In the genomic region with DNA sequence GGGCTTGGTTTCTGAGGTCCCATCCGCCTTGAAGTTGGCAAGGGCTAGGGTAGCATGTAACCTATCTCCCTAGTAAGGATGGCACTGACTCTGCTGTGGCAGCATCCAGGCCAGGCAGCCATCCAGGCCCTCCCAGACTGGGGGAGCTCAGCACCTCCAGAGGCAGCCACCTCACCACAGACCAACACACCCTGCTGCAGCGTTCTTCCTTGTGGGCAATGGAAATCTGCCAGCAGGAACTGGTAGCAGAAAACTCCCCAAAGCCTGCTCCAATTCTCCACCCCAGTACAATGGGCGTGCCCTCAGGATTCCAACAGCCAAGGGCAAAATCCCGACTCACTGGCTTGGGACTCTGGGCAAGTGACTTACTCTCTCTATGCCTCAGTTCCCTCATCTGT, we compare ENCODE assay signal across 9 cellular contexts. TPM values are rescaled to one million over a fixed set of nuclear protein-coding genes. Genes with fewer than 3 reads are reported as not detected.
DNase-seq lines count a peak whose midpoint lies in the region; ATAC-seq, FAIRE-seq and TF ChIP-seq lines count a peak whose summit lies in the region.
"Had no signal": no experiment of that assay in that cellular context is flagged by ENCODE, and none has a peak within 500 bp of the region (broad histone marks: within the 10 kb centered on the region; RNA-seq: fewer than 3 reads in every experiment).

No MANE protein-coding gene starts in this region.

- POLR2A ChIA-PET in K562 (lab: Yijun Ruan, JAX), result interaction anchor here (0.6 to 2.5 kb wide), 3 partner anchors 9 to 103 kb away, joined by 4 to 18 read pairs (median 8); no protein-coding TSS in a partner anchor
- POLR2A ChIA-PET in naive thymus-derived CD4-positive, alpha-beta T cell (lab: Charles Lee), result no interaction called here
- POLR2A ChIA-PET in CD8-positive, alpha-beta memory T cell (lab: Charles Lee), result no interaction called here

- H3K27me3 ChIP-seq in K562 (ENCODE audit: control insufficient read depth in 2 of 2, insufficient read depth in 2 of 2, low read length in 2 of 2), result no peaks in the 10 kb centered on the region
- no peaks in the 10 kb centered on the region for H3K27me3 ChIP-seq in mucosa of rectum (ENCODE audit: control insufficient read depth in 2 of 2, insufficient read depth in 2 of 2, low read length in 2 of 2)
- H3K27me3 ChIP-seq in naive thymus-derived CD4-positive, alpha-beta T cell (ENCODE audit: control insufficient read depth in 2 of 2, insufficient read depth in 2 of 2, low read length in 2 of 2), result no peaks in the 10 kb centered on the region
- no peaks in the 10 kb centered on the region for H3K27me3 ChIP-seq in CD8-positive, alpha-beta memory T cell (ENCODE audit: insufficient read depth, low read length, poor library complexity, severe bottlenecking)

- no peak for TF ChIP-seq CTCF in K562 (IDR thresholded peaks at IDR 0.05 in 2 of 3, conservative IDR thresholded peaks at IDR 0.05 in 1 of 3; ENCODE audit: insufficient read depth in 2 of 3, low read depth in 1 of 3, low read length in 3 of 3)

- no peak for TF ChIP-seq RAD21 in K562 (CRISPR knock-in tag; conservative IDR thresholded peaks at IDR 0.05 in 1 of 2, IDR thresholded peaks at IDR 0.05 in 1 of 2)

- H3K36me3 ChIP-seq in K562 (ENCODE audit: control insufficient read depth, insufficient read depth, low read length) (peaks cover 5% of the 10 kb centered on the region; the same call in 1 of the 3 replicates), mucosa of rectum (ENCODE audit: control insufficient read depth in 2 of 2, insufficient read depth in 2 of 2, low read length in 2 of 2) (no peaks in the 10 kb centered on the region)
- no peaks in the 10 kb centered on the region for H3K36me3 ChIP-seq in naive thymus-derived CD4-positive, alpha-beta T cell (ENCODE audit: control insufficient read depth in 2 of 3, insufficient read depth in 3 of 3, low read length in 3 of 3)
- no peaks in the 10 kb centered on the region for H3K36me3 ChIP-seq in CD8-positive, alpha-beta memory T cell (ENCODE audit: insufficient read depth, low read length)

- peak overlapping the region in 1 of 2 experiments; percentile 86; a peak in 2 of 4 replicates for H3K9ac ChIP-seq in K562 (ENCODE audit: insufficient read depth in 1 of 2, low read depth in 2 of 2, low read length in 2 of 2)
- H3K9ac ChIP-seq in mucosa of rectum (ENCODE audit: low read depth in 1 of 2, low read length in 2 of 2), result peak overlapping the region; percentile 27 to 70

- no peaks in the 10 kb centered on the region for H3K9me3 Mint-ChIP-seq in naive thymus-derived CD4-positive, alpha-beta T cell
- H3K9me3 Mint-ChIP-seq in CD8-positive, alpha-beta memory T cell, result no peaks in the 10 kb centered on the region
- H3K9me3 Mint-ChIP-seq: activated B cell treated with CpG ODN at 0.5 μM for 24 hours had no signal

- no TSS peak for BruUV-seq in K562 (replicated peaks; lab: Mats Ljungman, UMichigan)

- peaks cover 35% of the 10 kb centered on the region for H3K79me2 ChIP-seq in K562 (ENCODE audit: control insufficient read depth, insufficient read depth, low read length)

- TF ChIP-seq POLR2A in K562 (conservative IDR thresholded peaks at IDR 0.05), result no peak

- ATAC-seq in K562 (no peak), HG02840 (IDR thresholded peaks at IDR 0.05; ENCODE audit: low FRiP score, unreplicated experiment) (no peak), HG03521 (IDR thresholded peaks at IDR 0.05; ENCODE audit: unreplicated experiment) (no peak)
- no peak for ATAC-seq in naive thymus-derived CD4-positive, alpha-beta T cell

- intact Hi-C loops in K562 (cut with micrococcal nuclease), result no loop called here
- intact Hi-C loops in naive thymus-derived CD4-positive, alpha-beta T cell (cut with micrococcal nuclease), result no loop called here

- no peak overlapping the region for H3K4me3 Mint-ChIP-seq in naive thymus-derived CD4-positive, alpha-beta T cell
- no peak overlapping the region for H3K4me3 Mint-ChIP-seq in CD8-positive, alpha-beta memory T cell
- H3K4me3 Mint-ChIP-seq: activated B cell treated with CpG ODN at 0.5 μM for 24 hours had no signal

- H3K4me2 ChIP-seq in K562 (ENCODE audit: insufficient read depth, low read length), result no peak overlapping the region

- H3K4me3 ChIP-seq in K562 (no peak overlapping the region), mucosa of rectum (ENCODE audit: low read length in 2 of 2) (peak overlapping the region; percentile 28 to 44)
- H3K4me3 ChIP-seq in naive thymus-derived CD4-positive, alpha-beta T cell (ENCODE audit: low read length), result no peak overlapping the region
- H3K4me3 ChIP-seq in CD8-positive, alpha-beta memory T cell (ENCODE audit: low read length), result no peak overlapping the region

- FAIRE-seq in K562 (lab: Jason Lieb, UNC), result no peak

- no peak for TF ChIP-seq EP300 in K562 (IDR thresholded peaks at IDR 0.05; ENCODE audit: low read length)

- H3K27me3 Mint-ChIP-seq in naive thymus-derived CD4-positive, alpha-beta T cell, result peaks cover 0 to 38% (median 4%) of the 10 kb centered on the region in 5 donors
- peaks cover 0 to 14% of the 10 kb centered on the region in 2 donors for H3K27me3 Mint-ChIP-seq in CD8-positive, alpha-beta memory T cell

- H4K20me1 ChIP-seq in K562 (replicated peaks; ENCODE audit: control insufficient read depth, insufficient read depth, low read length), result peaks cover 11% of the 10 kb centered on the region

- peaks cover 3% of the 10 kb centered on the region for H3K9me1 ChIP-seq in K562 (ENCODE audit: control insufficient read depth, insufficient read depth, low read length)

- no peaks in the 10 kb centered on the region for H3K36me3 Mint-ChIP-seq in naive thymus-derived CD4-positive, alpha-beta T cell
- H3K36me3 Mint-ChIP-seq in CD8-positive, alpha-beta memory T cell, result no peaks in the 10 kb centered on the region

- peaks cover 0 to 11% (median 0%) of the 10 kb centered on the region in 7 donors for H3K4me1 Mint-ChIP-seq in naive thymus-derived CD4-positive, alpha-beta T cell
- H3K4me1 Mint-ChIP-seq in CD8-positive, alpha-beta memory T cell, result peaks cover 0 to 5% (median 4%) of the 10 kb centered on the region in 3 donors
- H3K4me1 Mint-ChIP-seq: activated B cell treated with CpG ODN at 0.5 μM for 24 hours had no signal

- H3K9me3 ChIP-seq in K562 (replicated peaks; ENCODE audit: control insufficient read depth, insufficient read depth, low read depth, low read length), result no peaks in the 10 kb centered on the region
- no peaks in the 10 kb centered on the region for H3K9me3 ChIP-seq in mucosa of rectum (ENCODE audit: control insufficient read depth in 2 of 2, low read length in 2 of 2)
- H3K9me3 ChIP-seq in naive thymus-derived CD4-positive, alpha-beta T cell (ENCODE audit: control insufficient read depth in 2 of 3, low read length in 3 of 3), result no peaks in the 10 kb centered on the region
- no peaks in the 10 kb centered on the region for H3K9me3 ChIP-seq in CD8-positive, alpha-beta memory T cell (ENCODE audit: low read length)

- no peak overlapping the region for H2AFZ ChIP-seq in K562 (ENCODE audit: low read depth, low read length)

- 66% methylated on average over 4 of the region's 4 CpGs for WGBS in K562 (ENCODE audit: insufficient coverage, low coverage, missing lambda C conversion rate)

- CTCF ChIA-PET in K562 (lab: Yijun Ruan, JAX; ENCODE audit: low intra/inter-chr PET ratio), result no interaction called here
- CTCF ChIA-PET in naive thymus-derived CD4-positive, alpha-beta T cell (lab: Charles Lee), result no interaction called here
- CTCF ChIA-PET in CD8-positive, alpha-beta memory T cell (lab: Charles Lee), result no interaction called here

- H3K4me1 ChIP-seq in K562 (replicated peaks in 1 of 2; ENCODE audit: control insufficient read depth in 2 of 2, insufficient read depth in 2 of 2, low read length in 2 of 2) (peaks cover 20 to 34% of the 10 kb centered on the region in 2 experiments), mucosa of rectum (ENCODE audit: control insufficient read depth in 2 of 2, insufficient read depth in 2 of 2, low read length in 2 of 2) (peaks cover 27 to 30% of the 10 kb centered on the region in 2 donors)
- H3K4me1 ChIP-seq in naive thymus-derived CD4-positive, alpha-beta T cell (ENCODE audit: control insufficient read depth in 2 of 2, insufficient read depth in 2 of 2, low read length in 2 of 2), result no peaks in the 10 kb centered on the region
- H3K4me1 ChIP-seq in CD8-positive, alpha-beta memory T cell (ENCODE audit: insufficient read depth, low read length), result no peaks in the 10 kb centered on the region

- no peak overlapping the region for H3K27ac Mint-ChIP-seq in naive thymus-derived CD4-positive, alpha-beta T cell
- peak overlapping the region in 2 of 8 donors; percentile 6 to 73 for H3K27ac Mint-ChIP-seq in CD8-positive, alpha-beta memory T cell
- H3K27ac Mint-ChIP-seq: activated B cell treated with CpG ODN at 0.5 μM for 24 hours had no signal

- DNase-seq in AG08396 (ENCODE audit: low spot score) (peak; percentile 57), HT1080 (ENCODE audit: low read depth) (peak; percentile 89), K562 (ENCODE audit: extremely low read depth in 1 of 4, low spot score in 3 of 4) (no peak)
- DNase-seq in naive thymus-derived CD4-positive, alpha-beta T cell, result no peak
- DNase-seq in CD8-positive, alpha-beta memory T cell, result no peak
- DNase-seq: activated B cell treated with CpG ODN at 0.5 μM for 24 hours had no signal

- in situ Hi-C loops in K562 (cut with MboI), result no loop called here

- no peak overlapping the region for H3K27ac ChIP-seq in K562 (ENCODE audit: extremely low read depth, low read depth, low read length)
- peak overlapping the region; percentile 78 to 91 for H3K27ac ChIP-seq in mucosa of rectum (ENCODE audit: low read depth in 2 of 2, low read length in 2 of 2)
- no peak overlapping the region for H3K27ac ChIP-seq in naive thymus-derived CD4-positive, alpha-beta T cell (ENCODE audit: low read depth, low read length)
- no peak overlapping the region for H3K27ac ChIP-seq in CD8-positive, alpha-beta memory T cell (ENCODE audit: low read depth, low read length)

RNA-seq across cellular contexts. Expression of gene DLG5, which starts 27.5 kb away (rescaled TPM):
- 22.3 and 28.4 TPM in 2 replicates for total RNA-seq in HT1080 (2014; rRNA removed; shearing (Covaris generic))
- 19.1 and 21.6 TPM in 2 replicates for polyA plus RNA-seq in HT1080 (2015; cell fraction: cytosol; rRNA removed)
- 46.1 and 50.0 TPM in 2 replicates for polyA plus RNA-seq in HT1080 (2015; cell fraction: nucleus; rRNA removed)
- total RNA-seq in K562 (2011; cell fraction: chromatin; rRNA removed; ENCODE audit: low replicate concordance), result 91.9 and 204 TPM in 2 replicates
- total RNA-seq in K562 (2011; cell fraction: nucleolus; rRNA removed), result 90.6 and 92.5 TPM in 2 replicates
- total RNA-seq in K562 (2011; cell fraction: nucleoplasm; rRNA removed), result 67.2 and 68.6 TPM in 2 replicates
- total RNA-seq in K562 (2014; rRNA removed), result 10.1 and 13.6 TPM in 2 replicates
- total RNA-seq in K562 (2014; rRNA removed; fragmentation: Illumina TruSeq; extraction: Trizol), result 9.2 and 9.6 TPM in 2 replicates
- total RNA-seq in K562 (2015; rRNA removed; fragmentation: Illumina TruSeq; extraction: Trizol), result 11.0 and 11.2 TPM in 2 replicates
- 24.0 and 26.8 TPM in 2 replicates for total RNA-seq in K562 (2021)
- polyA plus RNA-seq in K562 (2011; rRNA removed), result 8.8 and 11.9 TPM in 2 replicates
- 8.1 and 10.6 TPM in 2 replicates for polyA plus RNA-seq in K562 (2011; cell fraction: cytosol; rRNA removed)
- polyA plus RNA-seq in K562 (2011; cell fraction: nucleus; rRNA removed), result 72.9 and 124 TPM in 2 replicates
- 16.0 and 23.5 TPM in 2 replicates for polyA plus RNA-seq in K562 (2012)
- polyA plus RNA-seq in K562 (2014; fragmentation: Illumina TruSeq; extraction: Trizol), result 17.9 and 18.8 TPM in 2 replicates
- polyA plus RNA-seq in K562 (2014; fragmentation: Nextera tagmentation; extraction: Ambion mirVana), result 1 to 10 TPM; 1.4 to 1.5 TPM
- polyA plus RNA-seq in K562 (2014; rRNA removed), result 17.2 and 17.3 TPM in 2 replicates
- 11.9 and 15.3 TPM in 2 replicates for polyA minus RNA-seq in K562 (2011; rRNA and poly(A)+ RNA removed)
- 7.3 and 10.1 TPM in 2 replicates for polyA minus RNA-seq in K562 (2011; cell fraction: cytosol; rRNA and poly(A)+ RNA removed)
- 27.9 and 33.8 TPM in 2 replicates for polyA minus RNA-seq in K562 (2011; cell fraction: nucleus; rRNA and poly(A)+ RNA removed)
- 10 to 100 TPM in 1 of 5 experiments, 1 to 10 TPM in 2, under 1 TPM in 2; 0.19 to 10.2 (median 1.5) TPM for total RNA-seq in naive thymus-derived CD4-positive, alpha-beta T cell
- not detected for polyA plus RNA-seq in naive thymus-derived CD4-positive, alpha-beta T cell
- total RNA-seq in CD8-positive, alpha-beta memory T cell, result 1 to 10 TPM; 1.7 to 2.1 TPM
- 1.1 TPM for polyA plus RNA-seq in CD8-positive, alpha-beta memory T cell

Comparison
In these comparisons a context has a peak if more than half of its experiments do, and no peak if none do; other contexts are left out.
1. DNase-seq: peak in AG08396 (single experiment) and HT1080 (single experiment); none in K562 (0 of 4), naive thymus-derived CD4-positive, alpha-beta T cell (0 of 9) and CD8-positive, alpha-beta memory T cell (0 of 5).
2. H3K27ac ChIP-seq: peak in mucosa of rectum (2 of 2); none in K562 (single experiment), naive thymus-derived CD4-positive, alpha-beta T cell (single experiment) and CD8-positive, alpha-beta memory T cell (single experiment).
3. H3K4me3 ChIP-seq: peak in mucosa of rectum (2 of 2); none in K562 (single experiment), naive thymus-derived CD4-positive, alpha-beta T cell (single experiment) and CD8-positive, alpha-beta memory T cell (single experiment).